Comparison of ENCODE assay signal across 2 cellular contexts in genomic region chr9:36398745-36399144, GRCh38.
TF ChIP-seq lines count a peak whose summit lies in the region.

No MANE protein-coding gene starts in this region.

TF ChIP-seq in IMR-90, 13 proteins besides CTCF, POLR2A, EP300 and RAD21:
- no peak for TF ChIP-seq MXI1 (IDR thresholded peaks at IDR 0.05; ENCODE audit: borderline replicate concordance, low read depth, low read length)
- no peak for TF ChIP-seq CHD1 (IDR thresholded peaks at IDR 0.05; ENCODE audit: low read depth, low read length)
- no peak for TF ChIP-seq RFX5 (IDR thresholded peaks at IDR 0.05; ENCODE audit: low read depth, low read length)
- TF ChIP-seq CEBPB (IDR thresholded peaks at IDR 0.05; ENCODE audit: low read depth, low read length): no peak
- no peak for TF ChIP-seq ELK1 (IDR thresholded peaks at IDR 0.05; ENCODE audit: borderline replicate concordance, low read depth, low read length)
- no peak for TF ChIP-seq SMC3 (IDR thresholded peaks at IDR 0.05; ENCODE audit: low read depth, low read length)
- TF ChIP-seq BHLHE40 (IDR thresholded peaks at IDR 0.05; ENCODE audit: low read depth, low read length): no peak

TF ChIP-seq in K562, 482 proteins besides CTCF, POLR2A, EP300 and RAD21:
- TF ChIP-seq SIN3A (IDR thresholded peaks at IDR 0.05; ENCODE audit: borderline replicate concordance in 2 of 2, control insufficient read depth in 1 of 2, low read depth in 2 of 2, low read length in 2 of 2) (no peak), ELK3 (CRISPR knock-in tag; IDR thresholded peaks at IDR 0.05) (no peak), FOS (IDR thresholded peaks at IDR 0.05; ENCODE audit: extremely low read depth, insufficient read length) (no peak), ZEB2 (IDR thresholded peaks at IDR 0.05) (no peak), TSC22D4 (tag; IDR thresholded peaks at IDR 0.05) (no peak), SPI1 (IDR thresholded peaks at IDR 0.05; ENCODE audit: borderline replicate concordance, low read depth, low read length) (no peak), FOXP4 (CRISPR knock-in tag; IDR thresholded peaks at IDR 0.05; ENCODE audit: borderline replicate concordance) (no peak), KAT2B (IDR thresholded peaks at IDR 0.05; ENCODE audit: low read depth, low read length) (no peak), JUNB (CRISPR knock-in tag; conservative IDR thresholded peaks at IDR 0.05) (no peak), ZNF212 (CRISPR knock-in tag; IDR thresholded peaks at IDR 0.05) (no peak), ZNF586 (CRISPR knock-in tag; conservative IDR thresholded peaks at IDR 0.05) (no peak), MCM2 (IDR thresholded peaks at IDR 0.05; ENCODE audit: low read depth) (no peak), ZNF277 (CRISPR knock-in tag; IDR thresholded peaks at IDR 0.05; ENCODE audit: borderline replicate concordance) (no peak), TBP (optimal IDR thresholded peaks at IDR 0.05; ENCODE audit: low read depth, low read length) (no peak)
- TF ChIP-seq, protein P1, sequence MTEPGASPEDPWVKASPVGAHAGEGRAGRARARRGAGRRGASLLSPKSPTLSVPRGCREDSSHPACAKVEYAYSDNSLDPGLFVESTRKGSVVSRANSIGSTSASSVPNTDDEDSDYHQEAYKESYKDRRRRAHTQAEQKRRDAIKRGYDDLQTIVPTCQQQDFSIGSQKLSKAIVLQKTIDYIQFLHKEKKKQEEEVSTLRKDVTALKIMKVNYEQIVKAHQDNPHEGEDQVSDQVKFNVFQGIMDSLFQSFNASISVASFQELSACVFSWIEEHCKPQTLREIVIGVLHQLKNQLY (CRISPR knock-in tag; conservative IDR thresholded peaks at IDR 0.05): no peak
- TF ChIP-seq, protein P2, sequence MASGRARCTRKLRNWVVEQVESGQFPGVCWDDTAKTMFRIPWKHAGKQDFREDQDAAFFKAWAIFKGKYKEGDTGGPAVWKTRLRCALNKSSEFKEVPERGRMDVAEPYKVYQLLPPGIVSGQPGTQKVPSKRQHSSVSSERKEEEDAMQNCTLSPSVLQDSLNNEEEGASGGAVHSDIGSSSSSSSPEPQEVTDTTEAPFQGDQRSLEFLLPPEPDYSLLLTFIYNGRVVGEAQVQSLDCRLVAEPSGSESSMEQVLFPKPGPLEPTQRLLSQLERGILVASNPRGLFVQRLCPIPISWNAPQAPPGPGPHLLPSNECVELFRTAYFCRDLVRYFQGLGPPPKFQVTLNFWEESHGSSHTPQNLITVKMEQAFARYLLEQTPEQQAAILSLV (tag; IDR thresholded peaks at IDR 0.05): no peak
TF ChIP-seq in K562: peak in this region for 0.
